In the genomic region with DNA sequence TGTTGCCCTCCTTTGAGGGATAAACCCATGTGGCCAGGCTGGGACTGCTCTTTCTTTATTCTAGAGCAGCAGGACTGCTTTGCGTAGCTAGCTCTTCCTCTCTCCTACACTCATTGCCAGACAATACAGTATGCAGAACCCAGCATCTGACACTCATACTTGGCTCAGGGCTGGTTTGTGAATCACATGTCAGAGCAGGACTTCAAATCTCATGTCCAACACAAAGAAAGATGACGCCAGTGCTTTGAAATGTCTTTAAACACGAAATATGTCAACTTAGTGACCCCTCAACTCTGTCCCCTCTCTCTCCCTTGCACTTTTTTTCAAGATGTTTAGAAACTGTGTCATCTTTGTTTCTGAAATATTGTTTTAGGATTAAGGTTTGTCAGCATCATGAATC, we compare ENCODE assay signal across 10 cellular contexts.
DNase-seq lines count a peak whose midpoint lies in the region; TF ChIP-seq lines count a peak whose summit lies in the region.
"Had no signal": no experiment of that assay in that cellular context is flagged by ENCODE, and none has a peak within 500 bp of the region (broad histone marks: within the 10 kb centered on the region; RNA-seq: fewer than 3 reads in every experiment).

No MANE protein-coding gene starts in this region.

- TF ChIP-seq POLR2A in esophagus squamous epithelium (IDR thresholded peaks at IDR 0.05): no peak

- DNase-seq in AG04449 (ENCODE audit: low read depth, low spot score): peak; percentile 89
- DNase-seq in RPMI7951 (ENCODE audit: low read depth): peak; percentile 83
- no peak for DNase-seq in esophagus squamous epithelium (lab: John Stamatoyannopoulos, UW)
- DNase-seq in myocyte (ENCODE audit: low read depth): peak; percentile 86
- no peak for DNase-seq in activated naive CD4-positive, alpha-beta T cell treated with Interleukin-2 at 50 U/mL for 16 hours
- no peak for DNase-seq in ACHN
- no peak for DNase-seq in NCI-H2107 treated with DMSO at 0.1 percent for 48 hours (lab: John Stamatoyannopoulos, UW; ENCODE audit: unreplicated experiment)
- DNase-seq in effector CD8-positive, alpha-beta T cell (lab: John Stamatoyannopoulos, UW): no peak
- DNase-seq: activated CD4-positive, alpha-beta T cell treated with anti-CD3 and anti-CD28 coated beads, Interleukin-2, amount 50 U/mL, for 4 hours; NK-92 treated with Interleukin-12 subunit alpha and Interleukin-12 subunit beta, amount 100 ng/mL, for 24 hours had no signal

- peak overlapping the region; percentile 5 to 71 (median 56) for H3K27ac ChIP-seq in esophagus squamous epithelium

- in situ Hi-C loops in ACHN (cut with HindIII; ENCODE audit: low pct_ligation_motif_present, low pct_unique_long_range_greater_than_20kb, low sequenced_read_pairs): loop anchor here (25.0 kb wide), 1 partner anchor 182 kb away; no protein-coding TSS in a partner anchor

- no peak for TF ChIP-seq CTCF in AG04449 (IDR thresholded peaks at IDR 0.05; ENCODE audit: insufficient read depth, low read length, missing control alignments)
- no peak for TF ChIP-seq CTCF in esophagus squamous epithelium (IDR thresholded peaks at IDR 0.05)

- no peaks in the 10 kb centered on the region for H3K36me3 ChIP-seq in esophagus squamous epithelium

- H3K9me3 ChIP-seq in esophagus squamous epithelium: no peaks in the 10 kb centered on the region

- CTCF ChIA-PET in AG04449 (lab: Yijun Ruan, JAX): interaction anchor here (1.1 kb wide), 1 partner anchor 181 kb away, joined by 3 read pairs; no protein-coding TSS in a partner anchor

- intact Hi-C loops in esophagus squamous epithelium (cut with DNase I): no loop called here

- no peaks in the 10 kb centered on the region for H3K27me3 ChIP-seq in esophagus squamous epithelium

- WGBS in esophagus squamous epithelium, 2 donors: 28 to 55% methylated on average over 3 of the region's 3 CpGs

- H3K4me3 ChIP-seq in AG04449 (ENCODE audit: low read depth, low read length) (no peak overlapping the region), esophagus squamous epithelium (no peak overlapping the region)

- POLR2A ChIA-PET in AG04449 (lab: Yijun Ruan, JAX): interaction anchor here (1.0 to 3.4 kb wide), 5 partner anchors 9 to 135 kb away, joined by 3 to 19 read pairs (median 10); partner anchors contain the start of gene TGFB2

- H3K4me1 ChIP-seq in esophagus squamous epithelium: peaks cover 0 to 21% (median 0%) of the 10 kb centered on the region in 3 donors

Comparison
In these comparisons a context has a peak if more than half of its experiments do, and no peak if none do; other contexts are left out.
1. DNase-seq: peak in AG04449 (single experiment), RPMI7951 (single experiment) and myocyte (single experiment); none in esophagus squamous epithelium (single experiment), activated naive CD4-positive, alpha-beta T cell treated with Interleukin-2 at 50 U/mL for 16 hours (single experiment), ACHN (single experiment), NCI-H2107 treated with DMSO at 0.1 percent for 48 hours (single experiment) and effector CD8-positive, alpha-beta T cell (single experiment).